13 cellular contexts compared by ENCODE assay signal in the genomic region with DNA sequence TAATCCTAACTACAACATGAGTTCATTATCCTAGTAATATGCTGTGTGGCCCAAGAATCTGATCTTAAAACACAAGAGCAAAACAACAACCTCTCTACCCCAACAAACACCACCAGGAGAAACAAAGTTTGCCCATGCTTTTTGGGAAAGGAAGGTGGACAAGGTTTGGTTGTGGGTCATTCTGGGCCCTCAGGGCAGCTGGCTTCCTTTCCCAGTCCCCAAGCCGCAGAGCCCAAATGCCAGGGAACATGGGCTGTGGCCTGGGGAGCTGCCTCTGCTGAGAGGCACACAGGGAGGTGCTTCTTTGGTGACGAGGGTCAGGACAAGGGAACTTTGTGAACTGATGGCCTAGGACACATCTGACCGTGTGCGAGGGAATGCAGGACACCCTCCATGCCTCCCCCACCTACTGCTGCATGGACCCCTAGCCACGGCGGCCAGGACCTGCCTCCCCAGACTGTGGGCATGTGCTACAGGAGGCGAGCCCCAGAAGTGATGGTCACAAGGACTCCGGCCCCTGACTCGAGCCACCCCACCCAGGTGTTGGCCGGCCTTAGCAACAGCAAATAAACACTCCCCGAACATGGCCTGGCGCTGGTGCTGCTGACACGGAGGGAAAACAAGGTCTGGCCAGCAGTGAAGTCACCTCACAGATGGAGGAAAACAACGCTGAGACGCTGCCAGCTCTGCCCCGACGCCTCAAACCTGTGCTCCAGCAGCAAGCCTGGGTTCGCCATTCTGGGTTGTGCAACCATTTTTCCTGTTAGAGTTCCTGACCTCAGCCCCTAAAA. TPM values are rescaled to one million over a fixed set of nuclear protein-coding genes. Genes with fewer than 3 reads are reported as not detected.
DNase-seq lines count a peak whose midpoint lies in the region; ATAC-seq, FAIRE-seq and TF ChIP-seq lines count a peak whose summit lies in the region.
"Had no signal": no experiment of that assay in that cellular context is flagged by ENCODE, and none has a peak within 500 bp of the region (broad histone marks: within the 10 kb centered on the region; RNA-seq: fewer than 3 reads in every experiment).

No MANE protein-coding gene starts in this region.

- peak overlapping the region; percentile 18; the same call in 1 of the 2 replicates for H3K27ac Mint-ChIP-seq in HFFc6
- H3K27ac Mint-ChIP-seq: activated T-cell treated with anti-CD3 and anti-CD28 coated beads, Interleukin-2, amount 50 U/mL, for 72 hours had no signal

- no peaks in the 10 kb centered on the region for H3K9me3 Mint-ChIP-seq in HFFc6
- H3K9me3 Mint-ChIP-seq: activated T-cell treated with anti-CD3 and anti-CD28 coated beads, Interleukin-2, amount 50 U/mL, for 72 hours had no signal

- WGBS in sigmoid colon, 2 donors: 31 to 78% methylated on average over 18 of the region's 18 CpGs

- peak; percentile 60 for ATAC-seq in left colon
- ATAC-seq: activated T-cell treated with anti-CD3 and anti-CD28 coated beads, Interleukin-2, amount 50 U/mL, for 72 hours had no signal

- no peak for TF ChIP-seq POLR2A in sigmoid colon (IDR thresholded peaks at IDR 0.05)

- H3K27me3 Mint-ChIP-seq in HFFc6 (ENCODE audit: insufficient read depth): peaks cover 5% of the 10 kb centered on the region

- intact Hi-C loops in left colon (cut with DNase I, micrococcal nuclease): no loop called here
- intact Hi-C loops in sigmoid colon (cut with DNase I): no loop called here

- DNase-seq in HFFc6 (no peak), cerebellum (ENCODE audit: low spot score) (peak; percentile 32), left colon (peak in 1 of 2 donors; percentile 41), sigmoid colon (peak; percentile 81), CD1c-positive myeloid dendritic cell (ENCODE audit: extremely low spot score) (no peak), dermis blood vessel endothelial cell (no peak), RCC 7860 (ENCODE audit: low spot score) (no peak)
- no peak for DNase-seq in stimulated activated CD4-positive, alpha-beta T cell treated with anti-CD3 and anti-CD28 coated beads, Interleukin-15, amount 100 ng/mL, for 24 hours
- DNase-seq: activated CD4-positive, alpha-beta T cell treated with anti-CD3 and anti-CD28 coated beads, Interleukin-2, amount 50 U/mL, for 1 hour; activated T-cell treated with anti-CD3 and anti-CD28 coated beads, Interleukin-2, amount 50 U/mL, for 72 hours; amygdala; NCI-H2081; T-helper 9 cell had no signal

- H3K9me3 ChIP-seq in sigmoid colon: no peaks in the 10 kb centered on the region

- H3K27ac ChIP-seq in sigmoid colon: peak overlapping the region in 2 of 4 donors; percentile 14 to 52

- H3K4me1 Mint-ChIP-seq in HFFc6 (ENCODE audit: low read depth): no peaks in the 10 kb centered on the region

- H3K4me1 ChIP-seq in sigmoid colon: no peaks in the 10 kb centered on the region

- H3K4me3 ChIP-seq in sigmoid colon: no peak overlapping the region

- FAIRE-seq in RCC 7860 (lab: Jason Lieb, UNC): no peak

- H3K4me3 Mint-ChIP-seq in HFFc6: no peak overlapping the region; the same call in 1 of the 2 replicates
- H3K4me3 Mint-ChIP-seq: activated T-cell treated with anti-CD3 and anti-CD28 coated beads, Interleukin-2, amount 50 U/mL, for 72 hours had no signal

- TF ChIP-seq CTCF in HFFc6 (IDR thresholded peaks at IDR 0.05) (no peak), sigmoid colon (IDR thresholded peaks at IDR 0.05) (no peak)

- no peak for TF ChIP-seq EP300 in sigmoid colon (IDR thresholded peaks at IDR 0.05)

- peaks cover 0 to 91% (median 55%) of the 10 kb centered on the region in 4 donors for H3K36me3 ChIP-seq in sigmoid colon

- H3K36me3 Mint-ChIP-seq in HFFc6 (ENCODE audit: low read depth): peaks cover 30% of the 10 kb centered on the region

- H3K27me3 ChIP-seq in sigmoid colon: no peaks in the 10 kb centered on the region

RNA-seq across cellular contexts. Expression of a gene that starts 55.6 kb away (rescaled TPM):
- total RNA-seq in HFFc6 (2021; fragmentation: NEBNext Ultra II Directional; extraction: Animal tissue kit (Norgen Biotek cat#: 25700)): 100 to 1,000 TPM; 273 to 331 (median 317) TPM
- 13.7 TPM for total RNA-seq in cerebellum
- 100 to 1,000 TPM; 357 to 460 TPM for total RNA-seq in left colon
- total RNA-seq in sigmoid colon: 10 to 100 TPM; 30.1 to 69.2 (median 38.8) TPM
- polyA plus RNA-seq in sigmoid colon: 100 to 1,000 TPM in 1 of 3 donors, 10 to 100 TPM in 2; 24.6 to 245 (median 31.4) TPM
- 123 and 224 TPM in 2 replicates for total RNA-seq in dermis blood vessel endothelial cell

RNA-seq across cellular contexts. Expression of a gene that starts 56.5 kb away (rescaled TPM):
- 100 to 1,000 TPM; 497 to 624 (median 521) TPM for total RNA-seq in HFFc6 (2021; fragmentation: NEBNext Ultra II Directional; extraction: Animal tissue kit (Norgen Biotek cat#: 25700))
- total RNA-seq in cerebellum (116 TPM), left colon (100 to 1,000 TPM; 266 to 374 TPM), sigmoid colon (1,000 to 10,000 TPM; 1,872 to 2,237 (median 1,948) TPM), dermis blood vessel endothelial cell (157 and 236 TPM in 2 replicates)
- 100 to 1,000 TPM; 429 to 672 (median 586) TPM for polyA plus RNA-seq in sigmoid colon

Comparison
In these comparisons a context has a peak if more than half of its experiments do, and no peak if none do; other contexts are left out.
1. DNase-seq: peak in cerebellum (single experiment) and sigmoid colon (single experiment); none in HFFc6 (single experiment), CD1c-positive myeloid dendritic cell (single experiment), dermis blood vessel endothelial cell (single experiment), stimulated activated CD4-positive, alpha-beta T cell treated with anti-CD3 and anti-CD28 coated beads, Interleukin-15, amount 100 ng/mL, for 24 hours (single experiment) and RCC 7860 (single experiment).